36 cellular contexts compared by ENCODE assay signal in the genomic region with DNA sequence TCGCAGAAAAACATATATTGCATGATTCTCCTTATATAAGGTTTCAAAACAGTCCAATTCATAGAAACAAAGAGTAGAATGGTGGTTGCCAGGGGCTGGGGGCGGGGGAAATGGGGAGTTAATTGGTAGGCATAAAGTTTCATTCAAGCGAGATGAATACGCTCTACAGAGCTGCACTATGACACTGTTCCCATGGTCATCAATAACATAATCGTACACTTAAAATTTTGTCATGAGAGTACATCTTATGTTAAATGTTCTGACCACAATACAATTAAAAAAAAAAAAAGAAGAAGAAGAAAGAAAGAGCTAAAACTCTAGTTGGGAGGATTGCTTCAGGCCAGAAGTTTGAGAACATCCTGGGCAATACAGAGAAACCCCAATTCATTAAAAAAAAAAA. TPM values are rescaled to one million over a fixed set of nuclear protein-coding genes. Genes with fewer than 3 reads are reported as not detected.
"Had no signal": no experiment of that assay in that cellular context is flagged by ENCODE, and none has a peak within 500 bp of the region (broad histone marks: within the 10 kb centered on the region; RNA-seq: fewer than 3 reads in every experiment).

No MANE protein-coding gene starts in this region.

- H3K27ac Mint-ChIP-seq: activated CD4-positive, alpha-beta memory T cell treated with anti-CD3 and anti-CD28 coated beads, Interleukin-2, amount 10 ng/mL, durations not matched to agents 7 days and 5 days; activated CD8-positive, alpha-beta memory T cell treated with anti-CD3 and anti-CD28 coated beads, Interleukin-2, amount 10 ng/mL, durations not matched to agents 7 days and 5 days; activated naive CD4-positive, alpha-beta T cell treated with anti-CD3 and anti-CD28 coated beads, Interleukin-2, amount 50 U/mL, for 24 hours; activated naive CD8-positive, alpha-beta T cell treated with anti-CD3 and anti-CD28 coated beads, Interleukin-2, amount 50 U/mL, for 24 hours; IgD-negative memory B cell had no signal

- H3K9me3 Mint-ChIP-seq: activated CD4-positive, alpha-beta memory T cell treated with anti-CD3 and anti-CD28 coated beads, Interleukin-2, amount 10 ng/mL, durations not matched to agents 7 days and 5 days; activated naive CD4-positive, alpha-beta T cell treated with anti-CD3 and anti-CD28 coated beads, Interleukin-2, amount 50 U/mL, for 24 hours; activated naive CD8-positive, alpha-beta T cell treated with anti-CD3 and anti-CD28 coated beads, Interleukin-2, amount 50 U/mL, for 24 hours; central memory CD8-positive, alpha-beta T cell; IgD-negative memory B cell had no signal

- H3K36me3 Mint-ChIP-seq: activated naive CD4-positive, alpha-beta T cell treated with anti-CD3 and anti-CD28 coated beads, Interleukin-2, amount 50 U/mL, for 24 hours had no signal

- H3K27me3 ChIP-seq: cardiac muscle cell, SJSA1 had no signal

- DNase-seq: activated CD4-positive, alpha-beta memory T cell treated with anti-CD3 and anti-CD28 coated beads, Interleukin-2, amount 10 ng/mL, durations not matched to agents 7 days and 5 days; activated CD4-positive, alpha-beta T cell treated with anti-CD3 and anti-CD28 coated beads for 1 hour; activated CD4-positive, alpha-beta T cell treated with anti-CD3 and anti-CD28 coated beads for 48 hours; activated CD4-positive, CD25-positive, alpha-beta regulatory T cell; activated CD8-positive, alpha-beta memory T cell treated with anti-CD3 and anti-CD28 coated beads for 24 hours; activated CD8-positive, alpha-beta memory T cell treated with anti-CD3 and anti-CD28 coated beads, Interleukin-2, amount 10 ng/mL, durations not matched to agents 7 days and 5 days; activated CD8-positive, alpha-beta memory T cell treated with anti-CD3 and anti-CD28 coated beads, Interleukin-2, amount 50 U/mL, for 48 hours; activated effector memory CD4-positive, alpha-beta T cell treated with anti-CD3 and anti-CD28 coated beads, Interleukin-2, amount 50 U/mL, for 16 hours; activated naive CD4-positive, alpha-beta T cell; activated naive CD8-positive, alpha-beta T cell treated with anti-CD3 and anti-CD28 coated beads, Interleukin-2, amount 50 U/mL, for 24 hours; activated T-cell treated with anti-CD3 and anti-CD28 coated beads, Interleukin-2, amount 50 U/mL, for 48 hours; amniotic stem cell; aorta; Kasumi-1; KG1; MM.1S; MV-4-11; NCI-H1092; NCI-H1417 treated with DMSO at 0.1 percent for 48 hours; NCI-H187 treated with DMSO at 0.1 percent for 48 hours; NCI-H2081 treated with DMSO at 0.1 percent for 48 hours; NCI-H226; NCI-H446 treated with DMSO at 0.1 percent for 48 hours; NCI-H524; SHP77 treated with DMSO at 0.1 percent for 48 hours; T-helper 1 cell; T-helper 2 cell; T-helper 9 cell had no signal

- ATAC-seq: activated CD8-positive, alpha-beta memory T cell treated with anti-CD3 and anti-CD28 coated beads, Interleukin-2, amount 10 ng/mL, durations not matched to agents 7 days and 5 days; activated naive CD8-positive, alpha-beta T cell treated with anti-CD3 and anti-CD28 coated beads, Interleukin-2, amount 50 U/mL, for 24 hours; Panc1; SK-N-SH treated with all-trans-retinoic acid at 6 μM for 48 hours had no signal

- H3K9me3 ChIP-seq: SJSA1 had no signal

- H3K4me3 Mint-ChIP-seq: activated CD4-positive, alpha-beta memory T cell treated with anti-CD3 and anti-CD28 coated beads, Interleukin-2, amount 10 ng/mL, durations not matched to agents 7 days and 5 days; activated CD8-positive, alpha-beta memory T cell treated with anti-CD3 and anti-CD28 coated beads, Interleukin-2, amount 10 ng/mL, durations not matched to agents 7 days and 5 days; activated naive CD4-positive, alpha-beta T cell treated with anti-CD3 and anti-CD28 coated beads, Interleukin-2, amount 50 U/mL, for 24 hours; activated naive CD8-positive, alpha-beta T cell treated with anti-CD3 and anti-CD28 coated beads, Interleukin-2, amount 50 U/mL, for 24 hours; central memory CD8-positive, alpha-beta T cell had no signal

- H3K27me3 Mint-ChIP-seq: activated CD4-positive, alpha-beta memory T cell treated with anti-CD3 and anti-CD28 coated beads, Interleukin-2, amount 10 ng/mL, durations not matched to agents 7 days and 5 days; activated CD8-positive, alpha-beta memory T cell treated with anti-CD3 and anti-CD28 coated beads, Interleukin-2, amount 10 ng/mL, durations not matched to agents 7 days and 5 days; activated naive CD4-positive, alpha-beta T cell treated with anti-CD3 and anti-CD28 coated beads, Interleukin-2, amount 50 U/mL, for 24 hours; activated naive CD8-positive, alpha-beta T cell treated with anti-CD3 and anti-CD28 coated beads, Interleukin-2, amount 50 U/mL, for 24 hours; central memory CD8-positive, alpha-beta T cell; IgD-negative memory B cell had no signal

- H3K27ac ChIP-seq: cardiac muscle cell, SJSA1, VCaP had no signal

RNA-seq across cellular contexts. Expression of gene PCGF2, which starts 46.1 kb away (rescaled TPM):
- polyA plus RNA-seq: IgD-negative memory B cell had no signal
